8 cellular contexts compared by ENCODE assay signal in genomic region chr12:111842556-111843396, GRCh38. TPM values are rescaled to one million over a fixed set of nuclear protein-coding genes. Genes with fewer than 3 reads are reported as not detected.
DNase-seq lines count a peak whose midpoint lies in the region; ATAC-seq and TF ChIP-seq lines count a peak whose summit lies in the region.

No MANE protein-coding gene starts in this region.

- peak; percentile 39 for DNase-seq in NCI-H82 (lab: John Stamatoyannopoulos, UW)
- no peak for DNase-seq in NCI-H82 treated with DMSO at 0.1 percent for 48 hours (lab: John Stamatoyannopoulos, UW; ENCODE audit: unreplicated experiment)
- DNase-seq in Peyer's patch, result peak; percentile 19 to 84 (median 82)
- DNase-seq in mammary epithelial cell, result peak; percentile 29
- DNase-seq in stimulated activated naive CD4-positive, alpha-beta T cell (lab: John Stamatoyannopoulos, UW), result peak in 5 of 6 experiments; percentile 25 to 55 (median 28)
- no peak for DNase-seq in kidney glomerular epithelial cell (lab: John Stamatoyannopoulos, UW)

- TSS peak; percentile 55 for BruUV-seq in mammary epithelial cell (replicated peaks; lab: Mats Ljungman, UMichigan)

- no peak for TF ChIP-seq CTCF in Peyer's patch (IDR thresholded peaks at IDR 0.05)
- TF ChIP-seq CTCF in mammary epithelial cell (conservative IDR thresholded peaks at IDR 0.05 in 1 of 2, IDR thresholded peaks at IDR 0.05 in 1 of 2; ENCODE audit: extremely low read depth in 1 of 2, insufficient read depth in 1 of 2, low read depth in 1 of 2, low read length in 2 of 2), result no peak
- TF ChIP-seq CTCF in liver (IDR thresholded peaks at IDR 0.05; ENCODE audit: low read depth, low read length, missing input control), result no peak

- H3K4me2 ChIP-seq in mammary epithelial cell (ENCODE audit: insufficient read depth, low read depth, low read length), result peak overlapping the region; percentile 92

- no peaks in the 10 kb centered on the region for H4K20me1 ChIP-seq in mammary epithelial cell (ENCODE audit: insufficient read depth, low read length)

- peak overlapping the region; percentile 62 to 98 (median 92) for H3K4me3 ChIP-seq in Peyer's patch
- H3K4me3 ChIP-seq in mammary epithelial cell (replicated peaks in 1 of 3; ENCODE audit: insufficient read depth in 1 of 3, low read depth in 2 of 3, low read length in 3 of 3), result peak overlapping the region; percentile 67 to 84 (median 68)
- peak overlapping the region; percentile 65 to 99 (median 69) for H3K4me3 ChIP-seq in liver (ENCODE audit: low read depth in 1 of 3, low read length in 3 of 3)

- peak; percentile 26 for ATAC-seq in HG02885 (IDR thresholded peaks at IDR 0.05; ENCODE audit: poor library complexity, unreplicated experiment)

- in situ Hi-C loops in mammary epithelial cell (cut with MboI; ENCODE audit: low sequenced_read_pairs in 2 of 2), result no loop called here

- no peaks in the 10 kb centered on the region for H3K9me3 ChIP-seq in Peyer's patch
- no peaks in the 10 kb centered on the region for H3K9me3 ChIP-seq in mammary epithelial cell (replicated peaks; ENCODE audit: insufficient read depth, low read length)
- H3K9me3 ChIP-seq in liver (ENCODE audit: control insufficient read depth in 4 of 4, low read length in 3 of 4), result no peaks in the 10 kb centered on the region

- peak; percentile 45 to 75 for TF ChIP-seq POLR2A in Peyer's patch (IDR thresholded peaks at IDR 0.05)

- intact Hi-C loops in mammary epithelial cell (cut with micrococcal nuclease), result loop anchor here (2.0 to 10.0 kb wide), 2 partner anchors 170 to 542 kb away; partner anchors contain the start of genes ERP29, HECTD4 and TMEM116

- TF ChIP-seq RAD21 in liver (IDR thresholded peaks at IDR 0.05), result no peak

- H3K4me1 ChIP-seq in Peyer's patch, result peaks cover 0 to 38% (median 8%) of the 10 kb centered on the region in 4 donors
- peaks cover 12% of the 10 kb centered on the region for H3K4me1 ChIP-seq in mammary epithelial cell (ENCODE audit: insufficient read depth, low read length)
- H3K4me1 ChIP-seq in liver (ENCODE audit: control insufficient read depth in 4 of 4, insufficient read depth in 4 of 4, low read length in 3 of 4), result peaks cover 14 to 42% (median 33%) of the 10 kb centered on the region in 4 donors

- peak overlapping the region; percentile 97 for H3K9ac ChIP-seq in mammary epithelial cell (ENCODE audit: insufficient read depth, low read length)
- H3K9ac ChIP-seq in liver (ENCODE audit: low read depth in 1 of 2, low read length in 2 of 2), result peak overlapping the region; percentile 45 to 70

- CTCF ChIA-PET in mammary epithelial cell (lab: Charles Lee; ENCODE audit: low non-redundant PET), result no interaction called here

- dilution Hi-C loops in mammary epithelial cell (cut with HindIII; ENCODE audit: low sequenced_read_pairs), result no loop called here

- H3K36me3 ChIP-seq in Peyer's patch (peaks cover 0 to 7% (median 0%) of the 10 kb centered on the region in 3 donors), mammary epithelial cell (ENCODE audit: insufficient read depth, low read length) (no peaks in the 10 kb centered on the region), liver (ENCODE audit: control insufficient read depth in 4 of 4, insufficient read depth in 3 of 4, low read depth in 1 of 4, low read length in 3 of 4) (peaks cover 2 to 8% (median 3%) of the 10 kb centered on the region in 4 donors)

- H3K27me3 ChIP-seq in Peyer's patch (no peaks in the 10 kb centered on the region), mammary epithelial cell (ENCODE audit: insufficient read depth, low read length) (no peaks in the 10 kb centered on the region), liver (ENCODE audit: control insufficient read depth in 4 of 4, insufficient read depth in 4 of 4, low read length in 3 of 4) (no peaks in the 10 kb centered on the region)

- 3% methylated on average over 28 of the region's 44 CpGs for WGBS in mammary epithelial cell (ENCODE audit: low coverage, missing lambda C conversion rate)
- WGBS in liver, result 2% methylated on average over 44 of the region's 44 CpGs

- H3K27ac ChIP-seq in Peyer's patch (peak overlapping the region; percentile 93 to 99 (median 94)), mammary epithelial cell (ENCODE audit: insufficient read depth, low read depth, low read length) (peak overlapping the region; percentile 83), liver (ENCODE audit: low read depth in 1 of 2, low read length in 2 of 2) (peak overlapping the region; percentile 94 to 95)

- H3K79me2 ChIP-seq in mammary epithelial cell (ENCODE audit: insufficient read depth, low read length), result peaks cover 84% of the 10 kb centered on the region

- H2AFZ ChIP-seq in mammary epithelial cell (ENCODE audit: low read depth, low read length), result peak overlapping the region; percentile 89

TF ChIP-seq in liver, 16 proteins besides CTCF, POLR2A, EP300 and RAD21:
- TF ChIP-seq YY1 (IDR thresholded peaks at IDR 0.05) (no peak), TAF1 (conservative IDR thresholded peaks at IDR 0.05) (no peak), JUND (IDR thresholded peaks at IDR 0.05) (no peak), FOXA2 (IDR thresholded peaks at IDR 0.05) (no peak), ATF3 (IDR thresholded peaks at IDR 0.05) (no peak)

RNA-seq across cellular contexts. Expression of gene MAPKAPK5, which starts 0.7 kb away (rescaled TPM):
- total RNA-seq in Peyer's patch, result 100 to 1,000 TPM in 2 of 4 donors, 10 to 100 TPM in 2; 79.3 to 122 (median 102) TPM
- total RNA-seq in mammary epithelial cell, result 10 to 100 TPM; 34.5 to 46.7 TPM
- 38.7 TPM for polyA plus RNA-seq in mammary epithelial cell
- polyA minus RNA-seq in mammary epithelial cell, result 49.4 TPM
- total RNA-seq in liver, result 10 to 100 TPM; 11.0 to 26.3 TPM
- polyA plus RNA-seq in liver, result 10 to 100 TPM; 10.9 to 14.1 TPM

Comparison
In these comparisons a context has a peak if more than half of its experiments do, and no peak if none do; other contexts are left out.
1. DNase-seq: peak in NCI-H82 (single experiment), Peyer's patch (3 of 3), mammary epithelial cell (single experiment) and stimulated activated naive CD4-positive, alpha-beta T cell (5 of 6); none in NCI-H82 treated with DMSO at 0.1 percent for 48 hours (single experiment) and kidney glomerular epithelial cell (single experiment).
2. Peak in every context shown above with its lines, with median percentiles within 50 percentile points of each other: H3K27ac ChIP-seq and H3K4me3 ChIP-seq.